ENCODE assay signal across 8 cellular contexts in genomic region chr14:105092912-105093425, GRCh38. TPM values are rescaled to one million over a fixed set of nuclear protein-coding genes. Genes with fewer than 3 reads are reported as not detected.
DNase-seq lines count a peak whose midpoint lies in the region; ATAC-seq and TF ChIP-seq lines count a peak whose summit lies in the region.

No MANE protein-coding gene starts in this region.

- no peak for TF ChIP-seq CTCF in gastroesophageal sphincter (IDR thresholded peaks at IDR 0.05)

- H2BK5ac ChIP-seq in trophoblast cell (ENCODE audit: low read depth, low read length, poor library complexity), result peak overlapping the region; percentile 29

- peak overlapping the region; percentile 96 for H4K91ac ChIP-seq in trophoblast cell (ENCODE audit: low read depth, low read length)

- H2AFZ ChIP-seq in trophoblast cell (ENCODE audit: insufficient read depth, low read length, poor library complexity), result peak overlapping the region; percentile 19

- no peak for TF ChIP-seq EP300 in gastroesophageal sphincter (IDR thresholded peaks at IDR 0.05)

- H3K23ac ChIP-seq in trophoblast cell (ENCODE audit: low read length), result no peak overlapping the region

- H3K4ac ChIP-seq in trophoblast cell (ENCODE audit: low read depth, low read length), result peak overlapping the region; percentile 36

- WGBS in gastroesophageal sphincter (ENCODE audit: low coverage in 1 of 2), 2 donors, result no CpG with 5 or more reads among the region's 46 CpGs
- no CpG with 5 or more reads among the region's 46 CpGs for whole genome bisulfite sequencing in trophoblast cell (ENCODE audit: extremely low coverage, insufficient coverage, insufficient read length)

- no peaks in the 10 kb centered on the region for H3K36me3 ChIP-seq in gastroesophageal sphincter
- no peaks in the 10 kb centered on the region for H3K36me3 ChIP-seq in trophoblast cell (ENCODE audit: control insufficient read depth in 1 of 2, insufficient read depth in 2 of 2, low read length in 2 of 2)

- DNase-seq in AG08395 (ENCODE audit: low spot score) (peak; percentile 87), NCI-H69 (lab: John Stamatoyannopoulos, UW) (peak; percentile 91), activated gamma-delta T cell (lab: John Stamatoyannopoulos, UW) (peak; percentile 61), trophoblast cell (peak; percentile 35 to 72), HPDE6-E6E7 (ENCODE audit: extremely low spot score) (no peak)

- no peaks in the 10 kb centered on the region for H3K27me3 ChIP-seq in gastroesophageal sphincter
- no peaks in the 10 kb centered on the region for H3K27me3 ChIP-seq in trophoblast cell (ENCODE audit: insufficient read depth, low read length)

- peak overlapping the region; percentile 51 for H4K8ac ChIP-seq in trophoblast cell (ENCODE audit: low read depth, low read length)

- peak overlapping the region; percentile 37 for H4K12ac ChIP-seq in trophoblast cell (ENCODE audit: low read depth, low read length)

- peak overlapping the region; percentile 61 for H3K18ac ChIP-seq in trophoblast cell (ENCODE audit: low read length)

- peak overlapping the region; percentile 31 for H2AK5ac ChIP-seq in trophoblast cell (ENCODE audit: low read length)

- H3K4me3 ChIP-seq in gastroesophageal sphincter (peak overlapping the region; percentile 53 to 87), trophoblast cell (ENCODE audit: low read depth, low read length) (peak overlapping the region; percentile 73)

- peak in 1 of 2 donors; percentile 25 for TF ChIP-seq POLR2A in gastroesophageal sphincter (IDR thresholded peaks at IDR 0.05)

- H3K4me2 ChIP-seq in trophoblast cell (ENCODE audit: low read length), result peak overlapping the region; percentile 91

- H3K9me3 ChIP-seq in gastroesophageal sphincter (no peaks in the 10 kb centered on the region), trophoblast cell (ENCODE audit: insufficient read depth, low read depth, low read length) (peaks cover 6% of the 10 kb centered on the region)

- peak overlapping the region; percentile 66 for H3K14ac ChIP-seq in trophoblast cell (ENCODE audit: low read length)

- H3K4me1 ChIP-seq in gastroesophageal sphincter, result peaks cover 0 to 66% (median 34%) of the 10 kb centered on the region in 3 donors
- H3K4me1 ChIP-seq in trophoblast cell (ENCODE audit: control insufficient read depth in 1 of 2, insufficient read depth in 2 of 2, low read length in 2 of 2), result peaks cover 35 to 46% of the 10 kb centered on the region in 2 experiments

- H3K79me2 ChIP-seq in trophoblast cell (ENCODE audit: control insufficient read depth, insufficient read depth, low read length, poor library complexity), result peaks cover 3% of the 10 kb centered on the region

- peak overlapping the region; percentile 45 to 95 (median 92) for H3K27ac ChIP-seq in gastroesophageal sphincter
- H3K27ac ChIP-seq in trophoblast cell (ENCODE audit: low read depth, low read length), result peak overlapping the region; percentile 4

- ATAC-seq in GM19351 (IDR thresholded peaks at IDR 0.05; ENCODE audit: unreplicated experiment), result peak; percentile 37
- ATAC-seq in gastroesophageal sphincter, result peak; percentile 68
- no peak for ATAC-seq in GM19324 (IDR thresholded peaks at IDR 0.05; ENCODE audit: low FRiP score, unreplicated experiment)

- peak overlapping the region; percentile 43 for H2BK12ac ChIP-seq in trophoblast cell (ENCODE audit: low read length)

- no peak overlapping the region for H3K9ac ChIP-seq in trophoblast cell (ENCODE audit: low read length)

- peaks cover 16% of the 10 kb centered on the region for H3K79me1 ChIP-seq in trophoblast cell (ENCODE audit: low read length)

- peak overlapping the region; percentile 50 for H2BK120ac ChIP-seq in trophoblast cell (ENCODE audit: insufficient read depth, low read length, poor library complexity)

RNA-seq across cellular contexts. Expression of gene GPR132, which starts 27.7 kb away (rescaled TPM):
- total RNA-seq in gastroesophageal sphincter, result 1 to 10 TPM; 1.0 to 3.2 (median 2.1) TPM
- polyA plus RNA-seq in trophoblast cell (2013), result 0.04 and 0.10 TPM in 2 replicates
